16 cellular contexts compared by ENCODE assay signal in the genomic region with DNA sequence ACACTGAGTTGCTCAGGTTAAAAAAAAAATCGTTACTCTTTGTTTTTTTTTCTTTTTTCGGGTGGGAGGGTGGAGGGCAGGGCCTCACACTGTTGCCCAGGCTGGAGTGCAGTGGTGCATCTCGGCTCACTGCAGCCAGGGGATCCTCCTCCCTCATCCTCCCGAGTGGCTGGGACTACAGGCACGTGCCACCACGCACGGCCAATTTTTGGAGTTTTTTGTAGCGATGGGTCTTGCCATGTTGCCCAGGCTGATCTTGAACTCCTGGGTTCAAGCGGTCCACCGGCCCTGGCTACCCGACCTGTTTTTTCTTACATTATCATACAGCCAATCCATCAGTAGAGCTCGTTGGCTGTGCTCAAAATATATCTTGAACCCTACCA. TPM values are rescaled to one million over a fixed set of nuclear protein-coding genes. Genes with fewer than 3 reads are reported as not detected.
DNase-seq lines count a peak whose midpoint lies in the region; ATAC-seq and TF ChIP-seq lines count a peak whose summit lies in the region.
"Had no signal": no experiment of that assay in that cellular context is flagged by ENCODE, and none has a peak within 500 bp of the region (broad histone marks: within the 10 kb centered on the region; RNA-seq: fewer than 3 reads in every experiment).

No MANE protein-coding gene starts in this region.

- CTCF ChIA-PET in activated CD4-positive, alpha-beta T cell treated with anti-CD3 and anti-CD28 coated beads for 36 hours (lab: Charles Lee), result no interaction called here

- no peaks in the 10 kb centered on the region for H3K27me3 Mint-ChIP-seq in activated CD4-positive, alpha-beta T cell treated with anti-CD3 and anti-CD28 coated beads for 36 hours
- peaks cover 17% of the 10 kb centered on the region for H3K27me3 Mint-ChIP-seq in GM23338 (ENCODE audit: insufficient read depth, low read depth, poor library complexity)
- H3K27me3 Mint-ChIP-seq in activated T-helper 2 cell treated with anti-CD3 and anti-CD28 coated beads, Interferon-gamma antibody, Interleukin-2, Interleukin-4, amounts not matched to agents 10 μg/mL and 5 μg/mL and 100 μg/mL, durations not matched to agents 14 hours and 24 hours and 36 hours (ENCODE audit: low read depth), result peaks cover 4% of the 10 kb centered on the region
- H3K27me3 Mint-ChIP-seq in natural killer cell treated with Interleukin-12 subunit alpha and Interleukin-12 subunit beta and Interleukin-15 and Interleukin-18, amount 100 ng/mL, for 72 hours, result peaks cover 0 to 3% of the 10 kb centered on the region in 2 donors
- H3K27me3 Mint-ChIP-seq: dendritic cell treated with granulocyte-macrophage colony-stimulating factor and Interleukin-4, amounts not matched to agents 40 ng/mL and 50 ng/mL, for 4 days had no signal

- H3K4me3 ChIP-seq in GM23338, result no peak overlapping the region

- intact Hi-C loops in activated CD4-positive, alpha-beta T cell treated with anti-CD3 and anti-CD28 coated beads for 36 hours (cut with DNase I, micrococcal nuclease), result loop anchor here (10.0 kb wide), 2 partner anchors 1160 to 1380 kb away; a partner anchor contains a TSS
- intact Hi-C loops in activated T-helper 2 cell treated with anti-CD3 and anti-CD28 coated beads, Interferon-gamma antibody, Interleukin-2, Interleukin-4, amounts not matched to agents 10 μg/mL and 5 μg/mL and 100 μg/mL, durations not matched to agents 14 hours and 24 hours and 36 hours (cut with micrococcal nuclease), result loop anchor here (10.0 kb wide), 3 partner anchors 710 to 1090 kb away; a partner anchor contains a TSS

- H3K4me1 Mint-ChIP-seq in activated CD4-positive, alpha-beta T cell treated with anti-CD3 and anti-CD28 coated beads for 36 hours, result peaks cover 11% of the 10 kb centered on the region
- H3K4me1 Mint-ChIP-seq in GM23338, result peaks cover 17% of the 10 kb centered on the region
- peaks cover 7% of the 10 kb centered on the region for H3K4me1 Mint-ChIP-seq in activated T-helper 2 cell treated with anti-CD3 and anti-CD28 coated beads, Interferon-gamma antibody, Interleukin-2, Interleukin-4, amounts not matched to agents 10 μg/mL and 5 μg/mL and 100 μg/mL, durations not matched to agents 14 hours and 24 hours and 36 hours (ENCODE audit: low read depth)
- peaks cover 14 to 21% of the 10 kb centered on the region in 2 donors for H3K4me1 Mint-ChIP-seq in natural killer cell treated with Interleukin-12 subunit alpha and Interleukin-12 subunit beta and Interleukin-15 and Interleukin-18, amount 100 ng/mL, for 72 hours (ENCODE audit: low read depth in 2 of 2)

- no peak overlapping the region for H3K27ac Mint-ChIP-seq in activated CD4-positive, alpha-beta T cell treated with anti-CD3 and anti-CD28 coated beads for 36 hours
- no peak overlapping the region for H3K27ac Mint-ChIP-seq in GM23338
- H3K27ac Mint-ChIP-seq in activated T-helper 2 cell treated with anti-CD3 and anti-CD28 coated beads, Interferon-gamma antibody, Interleukin-2, Interleukin-4, amounts not matched to agents 10 μg/mL and 5 μg/mL and 100 μg/mL, durations not matched to agents 14 hours and 24 hours and 36 hours, result no peak overlapping the region
- H3K27ac Mint-ChIP-seq in natural killer cell treated with Interleukin-12 subunit alpha and Interleukin-12 subunit beta and Interleukin-15 and Interleukin-18, amount 100 ng/mL, for 72 hours, result peak overlapping the region; percentile 97 to 99

- DNase-seq in activated CD4-positive, alpha-beta T cell treated with anti-CD3 and anti-CD28 coated beads for 36 hours, result no peak
- no peak for DNase-seq in activated CD4-positive, alpha-beta T cell treated with anti-CD3 and anti-CD28 coated beads, Interleukin-2, amount 50 U/mL, for 4 hours
- no peak for DNase-seq in GM23338 (ENCODE audit: low spot score)
- DNase-seq in activated T-helper 2 cell treated with anti-CD3 and anti-CD28 coated beads, Interferon-gamma antibody, Interleukin-2, Interleukin-4, amounts not matched to agents 10 μg/mL and 5 μg/mL and 100 μg/mL, durations not matched to agents 14 hours and 24 hours and 36 hours (ENCODE audit: low spot score), result no peak
- no peak for DNase-seq in natural killer cell treated with Interleukin-12 subunit alpha and Interleukin-12 subunit beta and Interleukin-15 and Interleukin-18, amount 100 ng/mL, for 72 hours (ENCODE audit: low spot score)
- DNase-seq in NCI-H1048 (lab: John Stamatoyannopoulos, UW), result no peak
- no peak for DNase-seq in stimulated activated CD4-positive, alpha-beta T cell treated with anti-CD3 and anti-CD28 coated beads, Interleukin-4, amount 100 ng/mL, for 4 hours
- no peak for DNase-seq in SKM-1 treated with dmso at 0.1 percent for 144 hours (lab: John Stamatoyannopoulos, UW; ENCODE audit: unreplicated experiment)
- DNase-seq: NCI-H187, NCI-H526 had no signal

- H3K36me3 Mint-ChIP-seq in activated CD4-positive, alpha-beta T cell treated with anti-CD3 and anti-CD28 coated beads for 36 hours (ENCODE audit: low read depth), result peaks cover 12% of the 10 kb centered on the region
- H3K36me3 Mint-ChIP-seq in GM23338 (ENCODE audit: low read depth), result no peaks in the 10 kb centered on the region
- peaks cover 11% of the 10 kb centered on the region for H3K36me3 Mint-ChIP-seq in activated T-helper 2 cell treated with anti-CD3 and anti-CD28 coated beads, Interferon-gamma antibody, Interleukin-2, Interleukin-4, amounts not matched to agents 10 μg/mL and 5 μg/mL and 100 μg/mL, durations not matched to agents 14 hours and 24 hours and 36 hours (ENCODE audit: low read depth)
- peaks cover 17% of the 10 kb centered on the region for H3K36me3 Mint-ChIP-seq in natural killer cell treated with Interleukin-12 subunit alpha and Interleukin-12 subunit beta and Interleukin-15 and Interleukin-18, amount 100 ng/mL, for 72 hours

- 0 out of 2 replicates have a peak overlapping the region, but pooled peaks have one; percentile 97 for H3K27ac ChIP-seq in GM23338 (ENCODE audit: low read depth)
- H3K27ac ChIP-seq: pancreas had no signal

- no peaks in the 10 kb centered on the region for H3K36me3 ChIP-seq in GM23338 (ENCODE audit: insufficient read depth)
- H3K36me3 ChIP-seq: ascending aorta, pancreas had no signal

- peaks cover 18% of the 10 kb centered on the region for H4K20me1 ChIP-seq in GM23338 (replicated peaks; ENCODE audit: insufficient read depth)

- peak overlapping the region; percentile 80 for H3K4me2 ChIP-seq in GM23338

- H2AFZ ChIP-seq in GM23338, result no peak overlapping the region; the same call in 1 of the 2 replicates

- peaks cover 24% of the 10 kb centered on the region for H3K79me2 ChIP-seq in GM23338 (replicated peaks; ENCODE audit: insufficient read depth)

- POLR2A ChIA-PET in activated CD4-positive, alpha-beta T cell treated with anti-CD3 and anti-CD28 coated beads for 36 hours (lab: Charles Lee), result no interaction called here

- H3K9me3 Mint-ChIP-seq in activated CD4-positive, alpha-beta T cell treated with anti-CD3 and anti-CD28 coated beads for 36 hours (ENCODE audit: low read depth), result peaks cover 2% of the 10 kb centered on the region
- no peaks in the 10 kb centered on the region for H3K9me3 Mint-ChIP-seq in GM23338
- H3K9me3 Mint-ChIP-seq in activated T-helper 2 cell treated with anti-CD3 and anti-CD28 coated beads, Interferon-gamma antibody, Interleukin-2, Interleukin-4, amounts not matched to agents 10 μg/mL and 5 μg/mL and 100 μg/mL, durations not matched to agents 14 hours and 24 hours and 36 hours, result no peaks in the 10 kb centered on the region
- H3K9me3 Mint-ChIP-seq in natural killer cell treated with Interleukin-12 subunit alpha and Interleukin-12 subunit beta and Interleukin-15 and Interleukin-18, amount 100 ng/mL, for 72 hours, result peaks cover 4% of the 10 kb centered on the region
- H3K9me3 Mint-ChIP-seq: dendritic cell treated with granulocyte-macrophage colony-stimulating factor and Interleukin-4, amounts not matched to agents 40 ng/mL and 50 ng/mL, for 4 days had no signal

- peaks cover 12% of the 10 kb centered on the region for H3K4me1 ChIP-seq in GM23338 (ENCODE audit: insufficient read depth)

- peak overlapping the region; percentile 89 for H3K4me3 Mint-ChIP-seq in activated CD4-positive, alpha-beta T cell treated with anti-CD3 and anti-CD28 coated beads for 36 hours
- peak overlapping the region; percentile 89; the same call in 2 of the 3 replicates for H3K4me3 Mint-ChIP-seq in GM23338
- peak overlapping the region; percentile 18 for H3K4me3 Mint-ChIP-seq in activated T-helper 2 cell treated with anti-CD3 and anti-CD28 coated beads, Interferon-gamma antibody, Interleukin-2, Interleukin-4, amounts not matched to agents 10 μg/mL and 5 μg/mL and 100 μg/mL, durations not matched to agents 14 hours and 24 hours and 36 hours (ENCODE audit: low read depth)
- peak overlapping the region; percentile 30 for H3K4me3 Mint-ChIP-seq in natural killer cell treated with Interleukin-12 subunit alpha and Interleukin-12 subunit beta and Interleukin-15 and Interleukin-18, amount 100 ng/mL, for 72 hours

- H3K9me2 ChIP-seq in GM23338 (ENCODE audit: insufficient read depth), result no peaks in the 10 kb centered on the region; the same call in 1 of the 2 replicates

- ATAC-seq in activated CD4-positive, alpha-beta T cell treated with anti-CD3 and anti-CD28 coated beads for 36 hours, result no peak
- ATAC-seq in GM23338, result no peak
- no peak for ATAC-seq in natural killer cell treated with Interleukin-12 subunit alpha and Interleukin-12 subunit beta and Interleukin-15 and Interleukin-18, amount 100 ng/mL, for 72 hours
- ATAC-seq: A549, esophagus mucosa, Panc1, pancreas had no signal

- no peak for TF ChIP-seq CTCF in GM23338 (conservative IDR thresholded peaks at IDR 0.05; ENCODE audit: low read depth in 2 of 2)

- H3K27me3 ChIP-seq in GM23338 (ENCODE audit: insufficient read depth), result no peaks in the 10 kb centered on the region
- H3K27me3 ChIP-seq: ascending aorta, pancreas had no signal

- H3F3A ChIP-seq in GM23338 (replicated peaks; ENCODE audit: low read depth), result peaks cover 6% of the 10 kb centered on the region; the same call in 1 of the 2 replicates

TF ChIP-seq in GM23338, 12 proteins besides CTCF, POLR2A, EP300 and RAD21 (continues in another document):
- TF ChIP-seq CREB1 (CRISPR knock-in tag; IDR thresholded peaks at IDR 0.05; ENCODE audit: low read depth), result no peak
- TF ChIP-seq POLR2AphosphoS5 (IDR thresholded peaks at IDR 0.05; ENCODE audit: low read depth), result no peak

RNA-seq across cellular contexts. Expression of a gene that starts 2.2 kb away (rescaled TPM):
- 10 to 100 TPM; 62.4 to 73.4 TPM for total RNA-seq in activated CD4-positive, alpha-beta T cell treated with anti-CD3 and anti-CD28 coated beads for 36 hours
- 45.2 and 45.6 TPM in 2 replicates for total RNA-seq in GM23338 (2014; rRNA removed; shearing (Covaris generic))
- polyA plus RNA-seq in GM23338 (2016; fragmentation: Nextera tagmentation; extraction: Ambion mirVana), result 53.3 and 74.6 TPM in 2 replicates
- 68.0 and 69.8 TPM in 2 replicates for total RNA-seq in activated T-helper 2 cell treated with anti-CD3 and anti-CD28 coated beads, Interferon-gamma antibody, Interleukin-2, Interleukin-4, amounts not matched to agents 10 μg/mL and 5 μg/mL and 100 μg/mL, durations not matched to agents 14 hours and 24 hours and 36 hours
- 10 to 100 TPM; 44.5 to 57.6 TPM for total RNA-seq in natural killer cell treated with Interleukin-12 subunit alpha and Interleukin-12 subunit beta and Interleukin-15 and Interleukin-18, amount 100 ng/mL, for 72 hours

Comparison
In these comparisons a context has a peak if more than half of its experiments do, and no peak if none do; other contexts are left out.
1. H3K27ac Mint-ChIP-seq: peak in natural killer cell treated with Interleukin-12 subunit alpha and Interleukin-12 subunit beta and Interleukin-15 and Interleukin-18, amount 100 ng/mL, for 72 hours (2 of 2); none in activated CD4-positive, alpha-beta T cell treated with anti-CD3 and anti-CD28 coated beads for 36 hours (single experiment), GM23338 (single experiment) and activated T-helper 2 cell treated with anti-CD3 and anti-CD28 coated beads, Interferon-gamma antibody, Interleukin-2, Interleukin-4, amounts not matched to agents 10 μg/mL and 5 μg/mL and 100 μg/mL, durations not matched to agents 14 hours and 24 hours and 36 hours (single experiment).
2. H3K4me3 Mint-ChIP-seq: peak in every context shown above with its lines; median percentile 89 in activated CD4-positive, alpha-beta T cell treated with anti-CD3 and anti-CD28 coated beads for 36 hours; 89 in GM23338; 30 in natural killer cell treated with Interleukin-12 subunit alpha and Interleukin-12 subunit beta and Interleukin-15 and Interleukin-18, amount 100 ng/mL, for 72 hours; 18 in activated T-helper 2 cell treated with anti-CD3 and anti-CD28 coated beads, Interferon-gamma antibody, Interleukin-2, Interleukin-4, amounts not matched to agents 10 μg/mL and 5 μg/mL and 100 μg/mL, durations not matched to agents 14 hours and 24 hours and 36 hours.